ENCODE assay signal across 12 cellular contexts in the genomic region with DNA sequence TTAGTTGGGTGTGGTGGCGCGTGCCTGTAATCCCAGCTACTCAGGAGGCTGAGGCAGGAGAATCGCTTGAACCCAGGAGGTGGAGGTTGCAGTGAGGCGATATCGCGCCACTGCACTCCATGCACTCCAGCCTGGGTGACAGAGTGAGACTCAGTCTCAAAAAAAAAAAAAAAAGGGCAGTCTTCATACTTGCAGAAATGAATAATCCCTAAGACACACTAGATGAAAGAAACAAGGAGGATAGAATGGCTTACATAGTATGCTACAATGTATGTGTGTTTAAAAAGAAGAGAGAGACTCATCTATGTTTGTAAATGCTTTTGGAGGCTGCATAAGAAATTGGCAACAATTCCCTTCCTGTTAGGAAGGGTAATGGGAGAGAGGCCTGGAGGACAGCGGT. TPM values are rescaled to one million over a fixed set of nuclear protein-coding genes. Genes with fewer than 3 reads are reported as not detected.
DNase-seq lines count a peak whose midpoint lies in the region; ATAC-seq, FAIRE-seq and TF ChIP-seq lines count a peak whose summit lies in the region.
"Not testable (repeated sequence)": the region's sequence is repeated elsewhere in the genome, so short reads cannot be mapped to it uniquely, and the experiment has no call there.
"Had no signal": no experiment of that assay in that cellular context is flagged by ENCODE, and none has a peak within 500 bp of the region (broad histone marks: within the 10 kb centered on the region; RNA-seq: fewer than 3 reads in every experiment).

No MANE protein-coding gene starts in this region.

- H4K20me1 ChIP-seq in K562 (replicated peaks; ENCODE audit: control insufficient read depth, insufficient read depth, low read length) = not testable (repeated sequence)

- intact Hi-C loops in CD4-positive, alpha-beta memory T cell (cut with micrococcal nuclease); K562 (cut with micrococcal nuclease): not testable (repeated sequence)
- intact Hi-C loops in activated CD4-positive, alpha-beta memory T cell treated with anti-CD3 and anti-CD28 coated beads for 36 hours (cut with micrococcal nuclease) = loop anchor here (2.0 to 5.0 kb wide), 2 partner anchors 33 to 175 kb away; a partner anchor contains a TSS
- intact Hi-C loops in natural killer cell (cut with micrococcal nuclease) = loop anchor here (1.0 to 5.0 kb wide), 3 partner anchors 8 to 300 kb away; a partner anchor contains a TSS

- H3K4me3 Mint-ChIP-seq in CD4-positive, alpha-beta memory T cell = peak overlapping the region in 7 of 8 donors; percentile 10 to 72 (median 44)
- H3K4me3 Mint-ChIP-seq in T-helper 1 cell treated with Interleukin-12 subunit alpha and Interleukin-12 subunit beta and Interleukin-4 antibody, amounts not matched to agents 30 μg/mL and 1 μg/mL, for 36 hours = peak overlapping the region; percentile 60
- not testable (repeated sequence) for H3K4me3 Mint-ChIP-seq in activated CD4-positive, alpha-beta memory T cell treated with anti-CD3 and anti-CD28 coated beads for 36 hours
- H3K4me3 Mint-ChIP-seq in activated T-cell treated with anti-CD3 and anti-CD28 coated beads, Interleukin-2, amount 50 U/mL, for 4 hours = peak overlapping the region; percentile 43
- H3K4me3 Mint-ChIP-seq in natural killer cell = peak overlapping the region; percentile 71
- H3K4me3 Mint-ChIP-seq in stimulated activated naive CD8-positive, alpha-beta T cell treated with anti-CD3 and anti-CD28 coated beads, Interleukin-15, amount 100 ng/mL, for 72 hours = peak overlapping the region; percentile 65 to 80

- DNase-seq in CD4-positive, alpha-beta memory T cell; activated CD4-positive, alpha-beta memory T cell treated with anti-CD3 and anti-CD28 coated beads for 36 hours; activated T-cell treated with anti-CD3 and anti-CD28 coated beads, Interleukin-2, amount 50 U/mL, for 4 hours; activated naive CD4-positive, alpha-beta T cell treated with anti-CD3 and anti-CD28 coated beads, Interleukin-2, amount 50 U/mL, for 72 hours (ENCODE audit: low spot score in 2 of 2); K562 (ENCODE audit: extremely low read depth in 1 of 4, low spot score in 3 of 4); natural killer cell; stimulated activated naive CD8-positive, alpha-beta T cell treated with anti-CD3 and anti-CD28 coated beads, Interleukin-15, amount 100 ng/mL, for 72 hours: not testable (repeated sequence)

- H3K27me3 Mint-ChIP-seq in CD4-positive, alpha-beta memory T cell; T-helper 1 cell treated with Interleukin-12 subunit alpha and Interleukin-12 subunit beta and Interleukin-4 antibody, amounts not matched to agents 30 μg/mL and 1 μg/mL, for 36 hours (ENCODE audit: low read depth); activated CD4-positive, alpha-beta memory T cell treated with anti-CD3 and anti-CD28 coated beads for 36 hours; activated T-cell treated with anti-CD3 and anti-CD28 coated beads, Interleukin-2, amount 50 U/mL, for 4 hours (ENCODE audit: low read depth); natural killer cell (ENCODE audit: low read depth in 2 of 2); stimulated activated naive CD8-positive, alpha-beta T cell treated with anti-CD3 and anti-CD28 coated beads, Interleukin-15, amount 100 ng/mL, for 72 hours: not testable (repeated sequence)

- POLR2A ChIA-PET in CD4-positive, alpha-beta memory T cell (lab: Charles Lee; ENCODE audit: partially characterized antibody) = interaction anchor here (1.0 to 8.0 kb wide), 7 partner anchors 7 to 134 kb away, joined by 3 to 113 read pairs (median 6); a partner anchor contains a TSS
- POLR2A ChIA-PET in activated CD4-positive, alpha-beta memory T cell treated with anti-CD3 and anti-CD28 coated beads for 36 hours (lab: Charles Lee) = interaction anchor here (0.9 to 1.5 kb wide), 2 partner anchors 8 to 18 kb away, joined by 4 to 7 read pairs; a partner anchor contains a TSS
- POLR2A ChIA-PET in K562 (lab: Yijun Ruan, JAX) = interaction anchor here (1.0 kb wide), 1 partner anchor 9 kb away, joined by 4 read pairs; no protein-coding TSS in a partner anchor

- H3K27ac ChIP-seq in CD4-positive, alpha-beta memory T cell (ENCODE audit: low read depth, low read length); K562 (ENCODE audit: extremely low read depth, low read depth, low read length): not testable (repeated sequence)

- peak in 1 of 2 donors; percentile 5 for ATAC-seq in activated T-cell treated with anti-CD3 and anti-CD28 coated beads, Interleukin-2, amount 50 U/mL, for 4 hours
- ATAC-seq in activated naive CD4-positive, alpha-beta T cell treated with anti-CD3 and anti-CD28 coated beads, Interleukin-2, amount 50 U/mL, for 72 hours = peak; percentile 15 to 63
- ATAC-seq in K562; natural killer cell; stimulated activated naive CD8-positive, alpha-beta T cell treated with anti-CD3 and anti-CD28 coated beads, Interleukin-15, amount 100 ng/mL, for 72 hours: not testable (repeated sequence)

- not testable (repeated sequence) for BruUV-seq in K562 (replicated peaks; lab: Mats Ljungman, UMichigan)

- H3K36me3 ChIP-seq in CD4-positive, alpha-beta memory T cell (ENCODE audit: insufficient read depth, low read length); K562 (ENCODE audit: control insufficient read depth, insufficient read depth, low read length): not testable (repeated sequence)

- in situ Hi-C loops in K562 (cut with MboI) = not testable (repeated sequence)

- H3K9me3 Mint-ChIP-seq in CD4-positive, alpha-beta memory T cell; T-helper 1 cell treated with Interleukin-12 subunit alpha and Interleukin-12 subunit beta and Interleukin-4 antibody, amounts not matched to agents 30 μg/mL and 1 μg/mL, for 36 hours; activated CD4-positive, alpha-beta memory T cell treated with anti-CD3 and anti-CD28 coated beads for 36 hours; activated T-cell treated with anti-CD3 and anti-CD28 coated beads, Interleukin-2, amount 50 U/mL, for 4 hours; activated naive CD4-positive, alpha-beta T cell treated with anti-CD3 and anti-CD28 coated beads, Interleukin-2, amount 50 U/mL, for 72 hours; natural killer cell; stimulated activated naive CD8-positive, alpha-beta T cell treated with anti-CD3 and anti-CD28 coated beads, Interleukin-15, amount 100 ng/mL, for 72 hours: not testable (repeated sequence)

- H3K36me3 Mint-ChIP-seq in CD4-positive, alpha-beta memory T cell; T-helper 1 cell treated with Interleukin-12 subunit alpha and Interleukin-12 subunit beta and Interleukin-4 antibody, amounts not matched to agents 30 μg/mL and 1 μg/mL, for 36 hours (ENCODE audit: low read depth); activated CD4-positive, alpha-beta memory T cell treated with anti-CD3 and anti-CD28 coated beads for 36 hours; activated T-cell treated with anti-CD3 and anti-CD28 coated beads, Interleukin-2, amount 50 U/mL, for 4 hours (ENCODE audit: insufficient read depth); activated naive CD4-positive, alpha-beta T cell treated with anti-CD3 and anti-CD28 coated beads, Interleukin-2, amount 50 U/mL, for 72 hours; natural killer cell: not testable (repeated sequence)

- H2AFZ ChIP-seq in K562 (ENCODE audit: low read depth, low read length) = 0 out of 2 replicates have a peak overlapping the region, but pooled peaks have one; percentile 52

- TF ChIP-seq POLR2A in K562 (conservative IDR thresholded peaks at IDR 0.05) = not testable (repeated sequence)

- not testable (repeated sequence) for TF ChIP-seq EP300 in K562 (IDR thresholded peaks at IDR 0.05; ENCODE audit: low read length)

- H3K9me3 ChIP-seq in CD4-positive, alpha-beta memory T cell (ENCODE audit: control insufficient read depth in 1 of 2, low read length in 2 of 2); K562 (replicated peaks; ENCODE audit: control insufficient read depth, insufficient read depth, low read depth, low read length): not testable (repeated sequence)

- H3K27ac Mint-ChIP-seq in CD4-positive, alpha-beta memory T cell = peak overlapping the region in 5 of 7 donors; percentile 25 to 57 (median 42)
- H3K27ac Mint-ChIP-seq in T-helper 1 cell treated with Interleukin-12 subunit alpha and Interleukin-12 subunit beta and Interleukin-4 antibody, amounts not matched to agents 30 μg/mL and 1 μg/mL, for 36 hours = peak overlapping the region; percentile 78
- H3K27ac Mint-ChIP-seq in activated CD4-positive, alpha-beta memory T cell treated with anti-CD3 and anti-CD28 coated beads for 36 hours = peak overlapping the region; percentile 78
- not testable (repeated sequence) for H3K27ac Mint-ChIP-seq in activated naive CD4-positive, alpha-beta T cell treated with anti-CD3 and anti-CD28 coated beads, Interleukin-2, amount 50 U/mL, for 72 hours
- H3K27ac Mint-ChIP-seq in natural killer cell = peak overlapping the region; percentile 96 to 97
- H3K27ac Mint-ChIP-seq in stimulated activated naive CD8-positive, alpha-beta T cell treated with anti-CD3 and anti-CD28 coated beads, Interleukin-15, amount 100 ng/mL, for 72 hours = peak overlapping the region; percentile 28 to 95

- not testable (repeated sequence) for TF ChIP-seq RAD21 in K562 (CRISPR knock-in tag; conservative IDR thresholded peaks at IDR 0.05 in 1 of 2, IDR thresholded peaks at IDR 0.05 in 1 of 2)

- not testable (repeated sequence) for H3K79me2 ChIP-seq in K562 (ENCODE audit: control insufficient read depth, insufficient read depth, low read length)

- H3K4me1 ChIP-seq in CD4-positive, alpha-beta memory T cell (ENCODE audit: insufficient read depth, low read length) = peaks cover 57% of the 10 kb centered on the region
- H3K4me1 ChIP-seq in K562 (replicated peaks in 1 of 2; ENCODE audit: control insufficient read depth in 2 of 2, insufficient read depth in 2 of 2, low read length in 2 of 2) = peaks cover 9 to 27% of the 10 kb centered on the region in 2 experiments; a peak in 4 of 5 replicates

- H3K4me1 Mint-ChIP-seq in CD4-positive, alpha-beta memory T cell = peaks cover 29 to 72% (median 55%) of the 10 kb centered on the region in 4 donors
- H3K4me1 Mint-ChIP-seq in T-helper 1 cell treated with Interleukin-12 subunit alpha and Interleukin-12 subunit beta and Interleukin-4 antibody, amounts not matched to agents 30 μg/mL and 1 μg/mL, for 36 hours (ENCODE audit: low read depth) = peaks cover 51% of the 10 kb centered on the region
- H3K4me1 Mint-ChIP-seq in activated CD4-positive, alpha-beta memory T cell treated with anti-CD3 and anti-CD28 coated beads for 36 hours (ENCODE audit: low read depth) = peaks cover 44% of the 10 kb centered on the region
- peaks cover 64% of the 10 kb centered on the region for H3K4me1 Mint-ChIP-seq in activated T-cell treated with anti-CD3 and anti-CD28 coated beads, Interleukin-2, amount 50 U/mL, for 4 hours (ENCODE audit: low read depth)
- peaks cover 84 to 91% of the 10 kb centered on the region in 2 donors for H3K4me1 Mint-ChIP-seq in natural killer cell
- H3K4me1 Mint-ChIP-seq in stimulated activated naive CD8-positive, alpha-beta T cell treated with anti-CD3 and anti-CD28 coated beads, Interleukin-15, amount 100 ng/mL, for 72 hours = peaks cover 76% of the 10 kb centered on the region

- 87% methylated on average over 3 of the region's 7 CpGs for WGBS in K562 (ENCODE audit: insufficient coverage, low coverage, missing lambda C conversion rate)

- CTCF ChIA-PET in CD4-positive, alpha-beta memory T cell (lab: Charles Lee; ENCODE audit: partially characterized antibody) = interaction anchor here (1.0 to 1.5 kb wide), 2 partner anchors 48 to 175 kb away, joined by 3 to 4 read pairs; no protein-coding TSS in a partner anchor
- CTCF ChIA-PET in activated CD4-positive, alpha-beta memory T cell treated with anti-CD3 and anti-CD28 coated beads for 36 hours (lab: Charles Lee) = interaction anchor here (0.6 to 2.7 kb wide), 4 partner anchors 10 to 175 kb away, joined by 3 to 17 read pairs (median 3); a partner anchor contains a TSS
- CTCF ChIA-PET in K562 (lab: Yijun Ruan, JAX; ENCODE audit: low intra/inter-chr PET ratio) = not testable (repeated sequence)

- H3K9ac ChIP-seq in K562 (ENCODE audit: insufficient read depth in 1 of 2, low read depth in 2 of 2, low read length in 2 of 2) = not testable (repeated sequence)

- H3K9me1 ChIP-seq in K562 (ENCODE audit: control insufficient read depth, insufficient read depth, low read length) = not testable (repeated sequence)

- not testable (repeated sequence) for H3K4me2 ChIP-seq in K562 (ENCODE audit: insufficient read depth, low read length)

- H3K27me3 ChIP-seq in CD4-positive, alpha-beta memory T cell (ENCODE audit: insufficient read depth, low read length); K562 (ENCODE audit: control insufficient read depth in 2 of 2, insufficient read depth in 2 of 2, low read length in 2 of 2): not testable (repeated sequence)

- not testable (repeated sequence) for FAIRE-seq in K562 (lab: Jason Lieb, UNC)

- H3K4me3 ChIP-seq in CD4-positive, alpha-beta memory T cell (ENCODE audit: low read length in 2 of 2); K562: not testable (repeated sequence)

- TF ChIP-seq CTCF in K562 (IDR thresholded peaks at IDR 0.05 in 2 of 3, conservative IDR thresholded peaks at IDR 0.05 in 1 of 3; ENCODE audit: insufficient read depth in 2 of 3, low read depth in 1 of 3, low read length in 3 of 3); natural killer cell (IDR thresholded peaks at IDR 0.05): not testable (repeated sequence)

RNA-seq across cellular contexts. Expression of a gene that starts 17.6 kb away (rescaled TPM):
- total RNA-seq in CD4-positive, alpha-beta memory T cell = 100 to 1,000 TPM; 279 to 309 TPM
- 100 to 1,000 TPM; 156 to 210 TPM for polyA plus RNA-seq in CD4-positive, alpha-beta memory T cell
- 100 to 1,000 TPM; 120 to 133 TPM for total RNA-seq in activated CD4-positive, alpha-beta memory T cell treated with anti-CD3 and anti-CD28 coated beads for 36 hours
- total RNA-seq in activated T-cell treated with anti-CD3 and anti-CD28 coated beads, Interleukin-2, amount 50 U/mL, for 4 hours = 10 to 100 TPM; 19.9 to 72.3 (median 64.7) TPM
- 10 to 100 TPM; 13.1 to 14.7 TPM for total RNA-seq in activated naive CD4-positive, alpha-beta T cell treated with anti-CD3 and anti-CD28 coated beads, Interleukin-2, amount 50 U/mL, for 72 hours
- 0.37 TPM in 1 of 2 replicates, not detected in the other for total RNA-seq in K562 (2011; cell fraction: chromatin; rRNA removed; ENCODE audit: low replicate concordance)
- not detected in 2 replicates for total RNA-seq in K562 (2011; cell fraction: nucleolus; rRNA removed)
- total RNA-seq in K562 (2011; cell fraction: nucleoplasm; rRNA removed) = 0.29 TPM in 1 of 2 replicates, not detected in the other
- total RNA-seq in K562 (2014; rRNA removed) (0.08 and 0.18 TPM in 2 replicates), K562 (2014; rRNA removed; fragmentation: Illumina TruSeq; extraction: Trizol) (0.16 TPM in 1 of 2 replicates, not detected in the other), K562 (2015; rRNA removed; fragmentation: Illumina TruSeq; extraction: Trizol) (0.18 and 0.23 TPM in 2 replicates), K562 (2021) (0.56 and 0.58 TPM in 2 replicates), natural killer cell (1,000 to 10,000 TPM in 1 of 3 donors, 100 to 1,000 TPM in 2; 793 to 1,167 (median 825) TPM)
- polyA plus RNA-seq in K562 (2011; rRNA removed) (0.08 and 0.53 TPM in 2 replicates), K562 (2014; fragmentation: Illumina TruSeq; extraction: Trizol) (0.43 TPM in 2 replicates), K562 (2014; fragmentation: Nextera tagmentation; extraction: Ambion mirVana) (under 1 TPM; 0.46 to 0.59 TPM), K562 (2014; rRNA removed) (0.30 and 0.49 TPM in 2 replicates)
- polyA plus RNA-seq in K562 (2011; cell fraction: cytosol; rRNA removed) = 0.72 TPM in 1 of 2 replicates, not detected in the other
- polyA plus RNA-seq in K562 (2011; cell fraction: nucleus; rRNA removed) = not detected in 2 replicates
- polyA plus RNA-seq in K562 (2012) = 0.30 and 0.65 TPM in 2 replicates
- not detected in 2 replicates for polyA minus RNA-seq in K562 (2011; rRNA and poly(A)+ RNA removed)
- polyA minus RNA-seq in K562 (2011; cell fraction: cytosol; rRNA and poly(A)+ RNA removed) = 0.86 TPM in 1 of 2 replicates, not detected in the other
- not detected in 2 replicates for polyA minus RNA-seq in K562 (2011; cell fraction: nucleus; rRNA and poly(A)+ RNA removed)
- total RNA-seq: MCF 10A had no signal

RNA-seq across cellular contexts. Expression of a gene that starts 29.1 kb away (rescaled TPM):
- 1 to 10 TPM; 2.2 to 2.6 TPM for total RNA-seq in CD4-positive, alpha-beta memory T cell
- not detected for polyA plus RNA-seq in CD4-positive, alpha-beta memory T cell
- total RNA-seq in activated CD4-positive, alpha-beta memory T cell treated with anti-CD3 and anti-CD28 coated beads for 36 hours = under 1 TPM; 0.24 to 0.27 TPM
- total RNA-seq in activated T-cell treated with anti-CD3 and anti-CD28 coated beads, Interleukin-2, amount 50 U/mL, for 4 hours = under 1 TPM in 1 of 3 donors, not detected in 2; 0.21 TPM
- total RNA-seq in activated naive CD4-positive, alpha-beta T cell treated with anti-CD3 and anti-CD28 coated beads, Interleukin-2, amount 50 U/mL, for 72 hours = not detected
- total RNA-seq in K562 (2011; cell fraction: chromatin; rRNA removed; ENCODE audit: low replicate concordance) = not detected in 2 replicates
- total RNA-seq in K562 (2011; cell fraction: nucleolus; rRNA removed) = not detected in 2 replicates
- not detected in 2 replicates for total RNA-seq in K562 (2011; cell fraction: nucleoplasm; rRNA removed)
- not detected in 2 replicates for total RNA-seq in K562 (2014; rRNA removed)
- total RNA-seq in K562 (2014; rRNA removed; fragmentation: Illumina TruSeq; extraction: Trizol) = not detected in 2 replicates
- total RNA-seq in K562 (2015; rRNA removed; fragmentation: Illumina TruSeq; extraction: Trizol) = not detected in 2 replicates
- not detected in 2 replicates for total RNA-seq in K562 (2021)
- polyA plus RNA-seq in K562 (2011; rRNA removed) = not detected in 2 replicates
- polyA plus RNA-seq in K562 (2011; cell fraction: cytosol; rRNA removed) = not detected in 2 replicates
- not detected in 2 replicates for polyA plus RNA-seq in K562 (2011; cell fraction: nucleus; rRNA removed)
- polyA plus RNA-seq in K562 (2012) = not detected in 2 replicates
- polyA plus RNA-seq in K562 (2014; fragmentation: Illumina TruSeq; extraction: Trizol) = not detected in 2 replicates
- not detected for polyA plus RNA-seq in K562 (2014; fragmentation: Nextera tagmentation; extraction: Ambion mirVana)
- polyA plus RNA-seq in K562 (2014; rRNA removed) = not detected in 2 replicates
- polyA minus RNA-seq in K562 (2011; rRNA and poly(A)+ RNA removed) = not detected in 2 replicates
- not detected in 2 replicates for polyA minus RNA-seq in K562 (2011; cell fraction: cytosol; rRNA and poly(A)+ RNA removed)
- polyA minus RNA-seq in K562 (2011; cell fraction: nucleus; rRNA and poly(A)+ RNA removed) = not detected in 2 replicates
- 10 to 100 TPM in 2 of 3 donors, 1 to 10 TPM in 1; 10.0 to 24.1 (median 15.1) TPM for total RNA-seq in natural killer cell
- total RNA-seq: HFFc6, LHCN-M2, MCF 10A, Peyer's patch had no signal

RNA-seq across cellular contexts. Expression of a gene that starts 32.8 kb away (rescaled TPM):
- 1 to 10 TPM in 1 of 2 experiments, under 1 TPM in 1; 0.87 to 1.9 TPM for total RNA-seq in CD4-positive, alpha-beta memory T cell
- polyA plus RNA-seq in CD4-positive, alpha-beta memory T cell = under 1 TPM; 0.38 to 0.98 TPM
- total RNA-seq in activated CD4-positive, alpha-beta memory T cell treated with anti-CD3 and anti-CD28 coated beads for 36 hours = 10 to 100 TPM; 10.4 to 10.6 TPM
- total RNA-seq in activated T-cell treated with anti-CD3 and anti-CD28 coated beads, Interleukin-2, amount 50 U/mL, for 4 hours = not detected
- total RNA-seq in activated naive CD4-positive, alpha-beta T cell treated with anti-CD3 and anti-CD28 coated beads, Interleukin-2, amount 50 U/mL, for 72 hours = 10 to 100 TPM in 1 of 2 donors, 1 to 10 TPM in 1; 8.4 to 12.8 TPM
- 9.4 and 10.6 TPM in 2 replicates for total RNA-seq in K562 (2011; cell fraction: chromatin; rRNA removed; ENCODE audit: low replicate concordance)
- 5.8 and 9.9 TPM in 2 replicates for total RNA-seq in K562 (2011; cell fraction: nucleolus; rRNA removed)
- total RNA-seq in K562 (2011; cell fraction: nucleoplasm; rRNA removed) = 9.5 and 10.0 TPM in 2 replicates
- total RNA-seq in K562 (2014; rRNA removed) = 2.5 and 3.9 TPM in 2 replicates
- 4.8 and 5.6 TPM in 2 replicates for total RNA-seq in K562 (2014; rRNA removed; fragmentation: Illumina TruSeq; extraction: Trizol)
- 2.9 and 3.0 TPM in 2 replicates for total RNA-seq in K562 (2015; rRNA removed; fragmentation: Illumina TruSeq; extraction: Trizol)
- total RNA-seq in K562 (2021) = 5.0 and 5.7 TPM in 2 replicates
- polyA plus RNA-seq in K562 (2011; rRNA removed) = 8.3 and 9.6 TPM in 2 replicates
- 5.7 and 6.5 TPM in 2 replicates for polyA plus RNA-seq in K562 (2011; cell fraction: cytosol; rRNA removed)
- 19.5 and 20.6 TPM in 2 replicates for polyA plus RNA-seq in K562 (2011; cell fraction: nucleus; rRNA removed)
- polyA plus RNA-seq in K562 (2012) = 7.0 and 12.5 TPM in 2 replicates
- polyA plus RNA-seq in K562 (2014; fragmentation: Illumina TruSeq; extraction: Trizol) = 5.4 and 7.0 TPM in 2 replicates
- polyA plus RNA-seq in K562 (2014; fragmentation: Nextera tagmentation; extraction: Ambion mirVana) = 10 to 100 TPM in 1 of 2 experiments, 1 to 10 TPM in 1; 8.5 to 11.2 TPM
- 6.1 and 6.5 TPM in 2 replicates for polyA plus RNA-seq in K562 (2014; rRNA removed)
- 4.0 TPM in 2 replicates for polyA minus RNA-seq in K562 (2011; rRNA and poly(A)+ RNA removed)
- polyA minus RNA-seq in K562 (2011; cell fraction: cytosol; rRNA and poly(A)+ RNA removed) = 2.5 and 3.3 TPM in 2 replicates
- polyA minus RNA-seq in K562 (2011; cell fraction: nucleus; rRNA and poly(A)+ RNA removed) = 3.3 and 3.9 TPM in 2 replicates
- total RNA-seq in natural killer cell = under 1 TPM; 0.48 to 1.00 (median 0.61) TPM

RNA-seq across cellular contexts. Expression of a gene that starts 45.7 kb away (rescaled TPM):
- not detected for total RNA-seq in CD4-positive, alpha-beta memory T cell
- polyA plus RNA-seq in CD4-positive, alpha-beta memory T cell = not detected
- not detected for total RNA-seq in activated CD4-positive, alpha-beta memory T cell treated with anti-CD3 and anti-CD28 coated beads for 36 hours
- not detected for total RNA-seq in activated T-cell treated with anti-CD3 and anti-CD28 coated beads, Interleukin-2, amount 50 U/mL, for 4 hours
- total RNA-seq in activated naive CD4-positive, alpha-beta T cell treated with anti-CD3 and anti-CD28 coated beads, Interleukin-2, amount 50 U/mL, for 72 hours = not detected
- total RNA-seq in K562 (2011; cell fraction: chromatin; rRNA removed; ENCODE audit: low replicate concordance) = not detected in 2 replicates
- total RNA-seq in K562 (2011; cell fraction: nucleolus; rRNA removed) = not detected in 2 replicates
- total RNA-seq in K562 (2011; cell fraction: nucleoplasm; rRNA removed) = not detected in 2 replicates
- total RNA-seq in K562 (2014; rRNA removed) (not detected in 2 replicates), K562 (2014; rRNA removed; fragmentation: Illumina TruSeq; extraction: Trizol) (not detected in 2 replicates), K562 (2015; rRNA removed; fragmentation: Illumina TruSeq; extraction: Trizol) (not detected in 2 replicates), K562 (2021) (not detected in 2 replicates), natural killer cell (not detected)
- polyA plus RNA-seq in K562 (2011; rRNA removed) (not detected in 2 replicates), K562 (2014; fragmentation: Illumina TruSeq; extraction: Trizol) (not detected in 2 replicates), K562 (2014; fragmentation: Nextera tagmentation; extraction: Ambion mirVana) (not detected), K562 (2014; rRNA removed) (not detected in 2 replicates)
- polyA plus RNA-seq in K562 (2011; cell fraction: cytosol; rRNA removed) = not detected in 2 replicates
- polyA plus RNA-seq in K562 (2011; cell fraction: nucleus; rRNA removed) = not detected in 2 replicates
- not detected in 2 replicates for polyA plus RNA-seq in K562 (2012)
- not detected in 2 replicates for polyA minus RNA-seq in K562 (2011; rRNA and poly(A)+ RNA removed)
- not detected in 2 replicates for polyA minus RNA-seq in K562 (2011; cell fraction: cytosol; rRNA and poly(A)+ RNA removed)
- not detected in 2 replicates for polyA minus RNA-seq in K562 (2011; cell fraction: nucleus; rRNA and poly(A)+ RNA removed)
- total RNA-seq: HFFc6, LHCN-M2, MCF 10A, Peyer's patch had no signal

Comparison
In these comparisons a context has a peak if more than half of its experiments do, and no peak if none do; other contexts are left out.
1. RNA of a gene that starts 17.6 kb away (total RNA-seq): 793 to 1,167 TPM in natural killer cell, 279 to 309 TPM in CD4-positive, alpha-beta memory T cell, 120 to 133 TPM in activated CD4-positive, alpha-beta memory T cell treated with anti-CD3 and anti-CD28 coated beads for 36 hours, 19.9 to 72.3 TPM in activated T-cell treated with anti-CD3 and anti-CD28 coated beads, Interleukin-2, amount 50 U/mL, for 4 hours and 13.1 to 14.7 TPM in activated naive CD4-positive, alpha-beta T cell treated with anti-CD3 and anti-CD28 coated beads, Interleukin-2, amount 50 U/mL, for 72 hours; 0.08 to 0.58 TPM in K562; every median in the first group is over 4 times any median in the second.